1 cellular context compared by ENCODE assay signal in genomic region chr7:101220295-101220694, GRCh38.
TF ChIP-seq lines count a peak whose summit lies in the region.

No MANE protein-coding gene starts in this region.

TF ChIP-seq in HepG2, 621 proteins besides CTCF, POLR2A, EP300 and RAD21 (continued from another document and continues in another):
- TF ChIP-seq HNRNPUL1 (IDR thresholded peaks at IDR 0.05; ENCODE audit: low read depth, low read length) (no peak), ZNF546 (CRISPR knock-in tag; conservative IDR thresholded peaks at IDR 0.05) (no peak), ZBTB26 (CRISPR knock-in tag; IDR thresholded peaks at IDR 0.05; ENCODE audit: borderline replicate concordance) (no peak), ZNF547 (CRISPR knock-in tag; IDR thresholded peaks at IDR 0.05) (no peak), ZFY (CRISPR knock-in tag; IDR thresholded peaks at IDR 0.05) (no peak), ZNF136 (CRISPR knock-in tag; IDR thresholded peaks at IDR 0.05; ENCODE audit: low read depth) (no peak), ZNF775 (CRISPR knock-in tag; IDR thresholded peaks at IDR 0.05; ENCODE audit: borderline replicate concordance) (no peak), CEBPB (IDR thresholded peaks at IDR 0.05; ENCODE audit: borderline replicate concordance, low read depth, low read length) (peak; percentile 64; the same call in 1 of the 2 replicates), ZBTB43 (CRISPR knock-in tag; conservative IDR thresholded peaks at IDR 0.05) (0 out of 2 replicates have a peak, but pooled peaks have one; percentile 27), SALL2 (CRISPR knock-in tag; IDR thresholded peaks at IDR 0.05) (0 out of 2 replicates have a peak, but pooled peaks have one; percentile 33), ARID4A (CRISPR knock-in tag; IDR thresholded peaks at IDR 0.05; ENCODE audit: borderline replicate concordance) (peak; percentile 35; the same call in 1 of the 2 replicates), ZNF644 (CRISPR knock-in tag; IDR thresholded peaks at IDR 0.05; ENCODE audit: low read depth) (peak; percentile 58), MED1 (CRISPR knock-in tag; IDR thresholded peaks at IDR 0.05) (peak; percentile 56), ZNF629 (CRISPR knock-in tag; conservative IDR thresholded peaks at IDR 0.05) (0 out of 2 replicates have a peak, but pooled peaks have one; percentile 40), ZNF251 (CRISPR knock-in tag; IDR thresholded peaks at IDR 0.05) (no peak), NR2C2 (CRISPR knock-in tag; IDR thresholded peaks at IDR 0.05; ENCODE audit: borderline replicate concordance) (peak; percentile 86), KLF16 (CRISPR knock-in tag; IDR thresholded peaks at IDR 0.05) (0 out of 4 replicates have a peak, but pooled peaks of 1 of the 2 experiments have one; percentile 23), NAIF1 (CRISPR knock-in tag; IDR thresholded peaks at IDR 0.05; ENCODE audit: borderline replicate concordance) (no peak), KDM2A (CRISPR knock-in tag; IDR thresholded peaks at IDR 0.05; ENCODE audit: borderline replicate concordance, low read depth) (no peak), GTF3A (CRISPR knock-in tag; conservative IDR thresholded peaks at IDR 0.05) (no peak), KDM5A (IDR thresholded peaks at IDR 0.05; ENCODE audit: borderline replicate concordance, low read length) (no peak), ZSCAN31 (CRISPR knock-in tag; IDR thresholded peaks at IDR 0.05; ENCODE audit: low read depth) (no peak), SOX13 (IDR thresholded peaks at IDR 0.05) (no peak), SOX13 (CRISPR knock-in tag; conservative IDR thresholded peaks at IDR 0.05 in 1 of 2, IDR thresholded peaks at IDR 0.05 in 1 of 2) (peak in 1 of 2 experiments; percentile 51; a peak in 1 of 4 replicates), TBX2 (CRISPR knock-in tag; IDR thresholded peaks at IDR 0.05; ENCODE audit: borderline replicate concordance) (peak; percentile 33; the same call in 1 of the 2 replicates), SIN3B (IDR thresholded peaks at IDR 0.05; ENCODE audit: low read length) (no peak), PATZ1 (CRISPR knock-in tag; IDR thresholded peaks at IDR 0.05) (peak; percentile 27; the same call in 1 of the 2 replicates), ZNF652 (CRISPR knock-in tag; IDR thresholded peaks at IDR 0.05; ENCODE audit: borderline replicate concordance, low read depth) (peak; percentile 95), RARA (CRISPR knock-in tag; IDR thresholded peaks at IDR 0.05) (peak; percentile 46; the same call in 1 of the 2 replicates), ZNF350 (CRISPR knock-in tag; IDR thresholded peaks at IDR 0.05; ENCODE audit: borderline replicate concordance, low read depth) (no peak), CEBPG (CRISPR knock-in tag; IDR thresholded peaks at IDR 0.05) (peak; percentile 71), FOXA1 (IDR thresholded peaks at IDR 0.05) (no peak), FOXA1 (CRISPR knock-in tag; IDR thresholded peaks at IDR 0.05) (peak; percentile 31; the same call in 1 of the 2 replicates), HNF4G (IDR thresholded peaks at IDR 0.05; ENCODE audit: borderline replicate concordance, low read depth, low read length) (peak; percentile 73; the same call in 1 of the 2 replicates), HNF4G (CRISPR knock-in tag; IDR thresholded peaks at IDR 0.05; ENCODE audit: borderline replicate concordance, low read depth) (peak; percentile 53; the same call in 1 of the 2 replicates), GATAD2A (CRISPR knock-in tag; IDR thresholded peaks at IDR 0.05) (peak; percentile 78), TGIF2 (CRISPR knock-in tag; IDR thresholded peaks at IDR 0.05) (peak; percentile 85), PITX1 (CRISPR knock-in tag; IDR thresholded peaks at IDR 0.05) (peak; percentile 71; the same call in 1 of the 2 replicates), ZBTB10 (CRISPR knock-in tag; IDR thresholded peaks at IDR 0.05; ENCODE audit: borderline replicate concordance) (no peak), RCOR2 (CRISPR knock-in tag; IDR thresholded peaks at IDR 0.05) (no peak), ARID5B (CRISPR knock-in tag; IDR thresholded peaks at IDR 0.05) (peak; percentile 26), REPIN1 (CRISPR knock-in tag; IDR thresholded peaks at IDR 0.05; ENCODE audit: borderline replicate concordance, low read depth) (peak; percentile 66; the same call in 1 of the 2 replicates)
- TF ChIP-seq, protein P1, sequence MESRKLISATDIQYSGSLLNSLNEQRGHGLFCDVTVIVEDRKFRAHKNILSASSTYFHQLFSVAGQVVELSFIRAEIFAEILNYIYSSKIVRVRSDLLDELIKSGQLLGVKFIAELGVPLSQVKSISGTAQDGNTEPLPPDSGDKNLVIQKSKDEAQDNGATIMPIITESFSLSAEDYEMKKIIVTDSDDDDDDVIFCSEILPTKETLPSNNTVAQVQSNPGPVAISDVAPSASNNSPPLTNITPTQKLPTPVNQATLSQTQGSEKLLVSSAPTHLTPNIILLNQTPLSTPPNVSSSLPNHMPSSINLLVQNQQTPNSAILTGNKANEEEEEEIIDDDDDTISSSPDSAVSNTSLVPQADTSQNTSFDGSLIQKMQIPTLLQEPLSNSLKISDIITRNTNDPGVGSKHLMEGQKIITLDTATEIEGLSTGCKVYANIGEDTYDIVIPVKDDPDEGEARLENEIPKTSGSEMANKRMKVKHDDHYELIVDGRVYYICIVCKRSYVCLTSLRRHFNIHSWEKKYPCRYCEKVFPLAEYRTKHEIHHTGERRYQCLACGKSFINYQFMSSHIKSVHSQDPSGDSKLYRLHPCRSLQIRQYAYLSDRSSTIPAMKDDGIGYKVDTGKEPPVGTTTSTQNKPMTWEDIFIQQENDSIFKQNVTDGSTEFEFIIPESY (CRISPR knock-in tag; IDR thresholded peaks at IDR 0.05), result peak; percentile 64
- TF ChIP-seq, protein P2, sequence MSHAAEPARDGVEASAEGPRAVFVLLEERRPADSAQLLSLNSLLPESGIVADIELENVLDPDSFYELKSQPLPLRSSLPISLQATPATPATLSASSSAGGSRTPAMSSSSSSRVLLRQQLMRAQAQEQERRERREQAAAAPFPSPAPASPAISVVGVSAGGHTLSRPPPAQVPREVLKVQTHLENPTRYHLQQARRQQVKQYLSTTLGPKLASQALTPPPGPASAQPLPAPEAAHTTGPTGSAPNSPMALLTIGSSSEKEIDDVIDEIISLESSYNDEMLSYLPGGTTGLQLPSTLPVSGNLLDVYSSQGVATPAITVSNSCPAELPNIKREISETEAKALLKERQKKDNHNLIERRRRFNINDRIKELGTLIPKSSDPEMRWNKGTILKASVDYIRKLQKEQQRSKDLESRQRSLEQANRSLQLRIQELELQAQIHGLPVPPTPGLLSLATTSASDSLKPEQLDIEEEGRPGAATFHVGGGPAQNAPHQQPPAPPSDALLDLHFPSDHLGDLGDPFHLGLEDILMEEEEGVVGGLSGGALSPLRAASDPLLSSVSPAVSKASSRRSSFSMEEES (CRISPR knock-in tag; IDR thresholded peaks at IDR 0.05), result peak; percentile 29; the same call in 1 of the 2 replicates
